Comparison of ENCODE assay signal across 29 cellular contexts in the genomic region with DNA sequence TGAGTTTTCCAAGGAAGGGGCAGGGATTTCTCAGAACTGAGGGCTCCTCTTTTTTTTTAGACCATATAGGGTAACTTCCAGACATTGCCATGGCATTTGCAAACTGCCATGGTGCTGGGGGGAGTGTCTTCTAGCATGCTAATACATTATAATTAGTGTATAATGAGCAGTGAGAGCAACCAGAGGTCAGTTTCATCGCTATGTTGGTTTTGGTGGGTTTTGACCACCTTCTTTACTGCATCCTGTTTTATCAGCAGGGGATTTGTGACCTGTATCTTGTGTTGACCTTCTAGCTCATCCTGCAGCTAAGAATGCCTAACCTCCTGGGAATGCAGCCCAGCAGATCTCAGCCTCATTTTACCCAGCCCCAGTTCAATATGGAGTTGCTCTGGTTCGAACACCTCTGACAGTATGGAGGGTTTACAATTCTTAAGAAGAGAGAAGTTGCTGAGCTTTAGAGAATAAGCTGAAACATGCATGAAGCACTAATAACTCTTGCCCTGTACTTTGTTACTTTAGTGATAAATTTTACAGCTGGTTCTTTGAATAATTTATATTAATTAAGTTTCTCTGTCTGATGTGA. TPM values are rescaled to one million over a fixed set of nuclear protein-coding genes. Genes with fewer than 3 reads are reported as not detected.
DNase-seq lines count a peak whose midpoint lies in the region; ATAC-seq, FAIRE-seq and TF ChIP-seq lines count a peak whose summit lies in the region.
"Had no signal": no experiment of that assay in that cellular context is flagged by ENCODE, and none has a peak within 500 bp of the region (broad histone marks: within the 10 kb centered on the region; RNA-seq: fewer than 3 reads in every experiment).

No MANE protein-coding gene starts in this region.

- no peak overlapping the region for H3K23ac ChIP-seq in H1 (ENCODE audit: insufficient read length)

- FAIRE-seq in H1 (lab: Jason Lieb, UNC) = no peak
- FAIRE-seq: G401.6, HTR-8/SVneo, pancreas had no signal

- no peak overlapping the region for H3K4me3 ChIP-seq in GM12865 (ENCODE audit: low read depth, low read length)
- H3K4me3 ChIP-seq in H1 (ENCODE audit: extremely low read depth in 1 of 4, insufficient read depth in 2 of 4, low read depth in 3 of 4, low read length in 4 of 4) = no peak overlapping the region
- H3K4me3 ChIP-seq: adrenal gland, pancreas, right atrium auricular region, tibial artery had no signal

- H3K27me3 Mint-ChIP-seq in stimulated activated naive B cell treated with anti-CD40 and anti-IgM and Interleukin-4, amounts not matched to agents 10 μg/mL and 1 μg/mL and 100 μg/mL, for 72 hours = no peaks in the 10 kb centered on the region
- H3K27me3 Mint-ChIP-seq: activated CD4-positive, alpha-beta memory T cell treated with anti-CD3 and anti-CD28 coated beads for 36 hours; brain; stimulated activated naive CD8-positive, alpha-beta T cell treated with anti-CD3 and anti-CD28 coated beads, Interleukin-15, Interleukin-2, amounts not matched to agents 100 ng/mL and 50 ng/mL, for 24 hours had no signal

- H3K27ac Mint-ChIP-seq in stimulated activated naive B cell treated with anti-CD40 and anti-IgM and Interleukin-4, amounts not matched to agents 10 μg/mL and 1 μg/mL and 100 μg/mL, for 72 hours = peak overlapping the region; percentile 87
- H3K27ac Mint-ChIP-seq: activated CD4-positive, alpha-beta memory T cell treated with anti-CD3 and anti-CD28 coated beads for 36 hours; immature natural killer cell; stimulated activated naive CD8-positive, alpha-beta T cell treated with anti-CD3 and anti-CD28 coated beads, Interleukin-15, Interleukin-2, amounts not matched to agents 100 ng/mL and 50 ng/mL, for 24 hours had no signal

- no peak for ATAC-seq in stimulated activated naive B cell treated with anti-CD40 and anti-IgM and Interleukin-4, amounts not matched to agents 10 μg/mL and 1 μg/mL and 100 μg/mL, for 72 hours (replicated peaks)
- ATAC-seq: esophagus mucosa, foreskin keratinocyte, SK-N-SH treated with all-trans-retinoic acid at 6 μM for 48 hours had no signal

- no peak overlapping the region for H3K56ac ChIP-seq in H1 (replicated peaks; ENCODE audit: insufficient read length, low read depth, low read length)

- no peak overlapping the region for H2BK20ac ChIP-seq in H1 (ENCODE audit: low read length)

- peak overlapping the region; percentile 61 for H3K4ac ChIP-seq in H1 (replicated peaks; ENCODE audit: insufficient read length, low read depth, low read length)

- DNase-seq in GM12865 (ENCODE audit: low read depth) (peak; percentile 70), MV-4-11 (lab: John Stamatoyannopoulos, UW) (peak; percentile 47), H1 (ENCODE audit: low read depth in 1 of 2, low spot score in 2 of 2) (no peak), NCI-H345 (lab: John Stamatoyannopoulos, UW) (no peak), LoVo (ENCODE audit: low spot score) (no peak), GM03348 (ENCODE audit: low spot score) (no peak)
- no peak for DNase-seq in stimulated activated naive B cell treated with anti-CD40 and anti-IgM and Interleukin-4, amounts not matched to agents 10 μg/mL and 1 μg/mL and 100 μg/mL, for 72 hours
- DNase-seq: activated CD4-positive, alpha-beta memory T cell treated with anti-CD3 and anti-CD28 coated beads for 36 hours; activated T-cell treated with anti-CD3 and anti-CD28 coated beads, Interleukin-2, amount 50 U/mL, for 1 hour; adrenal gland; foreskin keratinocyte; H7; immature natural killer cell; NCI-H1694; NCI-H2171; NCI-H526 treated with DMSO at 0.1 percent for 48 hours; nephron progenitor cell; pancreas; stimulated activated CD4-positive, alpha-beta T cell treated with anti-CD3 and anti-CD28 coated beads, Interleukin-4, amount 100 ng/mL, for 4 hours; tibial artery had no signal

- no peak for TF ChIP-seq EP300 in H1 (IDR thresholded peaks at IDR 0.05; ENCODE audit: borderline replicate concordance in 1 of 2, low read depth in 2 of 2, low read length in 2 of 2)

- peaks cover 28 to 33% of the 10 kb centered on the region in 2 donors for H3K4me1 Mint-ChIP-seq in stimulated activated naive B cell treated with anti-CD40 and anti-IgM and Interleukin-4, amounts not matched to agents 10 μg/mL and 1 μg/mL and 100 μg/mL, for 72 hours
- H3K4me1 Mint-ChIP-seq: immature natural killer cell had no signal

- no peak overlapping the region for H2BK120ac ChIP-seq in H1 (replicated peaks; ENCODE audit: low read depth, low read length)

- TF ChIP-seq RAD21 in H1 (IDR thresholded peaks at IDR 0.05 in 1 of 2, conservative IDR thresholded peaks at IDR 0.05 in 1 of 2; ENCODE audit: low read depth in 2 of 2, low read length in 2 of 2) = no peak

- H3K9me3 ChIP-seq in H1 (ENCODE audit: insufficient read depth in 2 of 2, low read depth in 1 of 2, low read length in 1 of 2) = no peaks in the 10 kb centered on the region
- H3K9me3 ChIP-seq: adrenal gland, pancreas, right atrium auricular region, tibial artery had no signal

- no peak overlapping the region for H2BK5ac ChIP-seq in H1 (ENCODE audit: low read depth, low read length)

- no peak overlapping the region for H4K5ac ChIP-seq in H1 (ENCODE audit: insufficient read length, low read depth, low read length)

- H4K91ac ChIP-seq in H1 (replicated peaks; ENCODE audit: insufficient read length, low read length) = no peak overlapping the region

- H3K79me1 ChIP-seq in H1 (ENCODE audit: low read depth, low read length) = no peaks in the 10 kb centered on the region

- POLR2A ChIA-PET in H1 (lab: Charles Lee; ENCODE audit: partially characterized antibody) = interaction anchor here (0.5 kb wide), 1 partner anchor 1227 kb away, joined by 3 read pairs; no protein-coding TSS in a partner anchor

- no peak overlapping the region for H2AFZ ChIP-seq in H1 (ENCODE audit: low read length)

- TF ChIP-seq CTCF in GM12865 (IDR thresholded peaks at IDR 0.05; ENCODE audit: insufficient read depth, low read depth, low read length, missing control alignments) = no peak
- TF ChIP-seq CTCF in H1 (IDR thresholded peaks at IDR 0.05; ENCODE audit: control extremely low read depth in 1 of 3, insufficient read depth in 1 of 3, low read depth in 1 of 3, low read length in 3 of 3) = no peak

- no peaks in the 10 kb centered on the region for H3K79me2 ChIP-seq in H1 (ENCODE audit: control insufficient read depth in 1 of 2, insufficient read depth in 2 of 2, low read length in 2 of 2)

- TF ChIP-seq POLR2A in H1 (IDR thresholded peaks at IDR 0.05; ENCODE audit: control extremely low read depth in 1 of 2, low read depth in 2 of 2, low read length in 2 of 2) = no peak

- CTCF ChIA-PET in H1 (lab: Charles Lee; ENCODE audit: partially characterized antibody) = interaction anchor here (0.6 to 0.8 kb wide), 2 partner anchors 46 to 58 kb away, joined by 3 read pairs; no protein-coding TSS in a partner anchor

- H3K9me3 Mint-ChIP-seq in stimulated activated naive B cell treated with anti-CD40 and anti-IgM and Interleukin-4, amounts not matched to agents 10 μg/mL and 1 μg/mL and 100 μg/mL, for 72 hours = no peaks in the 10 kb centered on the region
- H3K9me3 Mint-ChIP-seq: activated CD4-positive, alpha-beta memory T cell treated with anti-CD3 and anti-CD28 coated beads for 36 hours; brain; immature natural killer cell; nephron progenitor cell; stimulated activated naive CD8-positive, alpha-beta T cell treated with anti-CD3 and anti-CD28 coated beads, Interleukin-15, Interleukin-2, amounts not matched to agents 100 ng/mL and 50 ng/mL, for 24 hours had no signal

- H2BK15ac ChIP-seq in H1 (ENCODE audit: low read length) = no peak overlapping the region

- H3K14ac ChIP-seq in H1 (ENCODE audit: insufficient read length) = no peak overlapping the region

- WGBS in H1 (ENCODE audit: extremely low coverage in 1 of 2, insufficient coverage in 1 of 2, insufficient read length in 1 of 2, insufficient replicate concordance in 2 of 2, low coverage in 1 of 2, low lambda C conversion rate in 2 of 2, missing lambda C conversion rate in 1 of 2), 2 experiments = 98% methylated on average over 2 of the region's 2 CpGs; no CpG with 5 or more reads in 1 of the 2 experiments

- no peaks in the 10 kb centered on the region for H3K36me3 ChIP-seq in H1 (ENCODE audit: control insufficient read depth in 2 of 4, insufficient read depth in 4 of 4, low read length in 3 of 4)
- H3K36me3 ChIP-seq: adrenal gland, pancreas, right atrium auricular region, tibial artery had no signal

- no peak overlapping the region for H4K8ac ChIP-seq in H1 (ENCODE audit: extremely low read depth, insufficient read depth, low read length)

- peaks cover 2 to 7% (median 4%) of the 10 kb centered on the region in 4 experiments for H3K4me1 ChIP-seq in H1 (replicated peaks in 1 of 4; ENCODE audit: control insufficient read depth in 3 of 4, insufficient read depth in 4 of 4, low read length in 3 of 4)
- H3K4me1 ChIP-seq: foreskin keratinocyte, tibial artery had no signal

- H3K18ac ChIP-seq in H1 (ENCODE audit: extremely low read depth, low read length) = no peak overlapping the region

- no peak overlapping the region for H3K4me2 ChIP-seq in H1 (ENCODE audit: insufficient read depth in 1 of 2, low read depth in 2 of 2, low read length in 2 of 2)

- H3K27ac ChIP-seq in H1 (ENCODE audit: low read depth, low read length) = no peak overlapping the region
- H3K27ac ChIP-seq: foreskin keratinocyte, KMS-11, right atrium auricular region, tibial artery had no signal

- H3K4me3 Mint-ChIP-seq in stimulated activated naive B cell treated with anti-CD40 and anti-IgM and Interleukin-4, amounts not matched to agents 10 μg/mL and 1 μg/mL and 100 μg/mL, for 72 hours = no peak overlapping the region
- H3K4me3 Mint-ChIP-seq: activated CD4-positive, alpha-beta memory T cell treated with anti-CD3 and anti-CD28 coated beads for 36 hours; immature natural killer cell; stimulated activated naive CD8-positive, alpha-beta T cell treated with anti-CD3 and anti-CD28 coated beads, Interleukin-15, Interleukin-2, amounts not matched to agents 100 ng/mL and 50 ng/mL, for 24 hours had no signal

- no peak overlapping the region for H2AK5ac ChIP-seq in H1 (ENCODE audit: low read depth, low read length)

- H4K20me1 ChIP-seq in H1 (replicated peaks in 1 of 2; ENCODE audit: control insufficient read depth in 1 of 2, insufficient read depth in 2 of 2, low read length in 2 of 2) = no peaks in the 10 kb centered on the region

- no peaks in the 10 kb centered on the region; a peak in 2 of 7 replicates for H3K27me3 ChIP-seq in H1 (replicated peaks in 1 of 4; ENCODE audit: control insufficient read depth in 3 of 4, extremely low read depth in 1 of 4, insufficient read depth in 3 of 4, low read length in 3 of 4)
- H3K27me3 ChIP-seq: adrenal gland, foreskin keratinocyte, pancreas, right atrium auricular region, tibial artery had no signal

- no peaks in the 10 kb centered on the region for H3K36me3 Mint-ChIP-seq in stimulated activated naive B cell treated with anti-CD40 and anti-IgM and Interleukin-4, amounts not matched to agents 10 μg/mL and 1 μg/mL and 100 μg/mL, for 72 hours
- H3K36me3 Mint-ChIP-seq: activated CD4-positive, alpha-beta memory T cell treated with anti-CD3 and anti-CD28 coated beads for 36 hours; brain; immature natural killer cell had no signal

- H2BK12ac ChIP-seq in H1 (ENCODE audit: low read depth, low read length) = no peak overlapping the region

- no peak overlapping the region for H3K9ac ChIP-seq in H1 (replicated peaks in 1 of 4; ENCODE audit: extremely low read depth in 1 of 4, low read depth in 3 of 4, low read length in 3 of 4)
- H3K9ac ChIP-seq: KMS-11 had no signal

- no peaks in the 10 kb centered on the region for H3K23me2 ChIP-seq in H1 (ENCODE audit: low read depth, low read length)

RNA-seq across cellular contexts. Expression of a gene that starts 31.6 kb away (rescaled TPM):
- 1.8 and 2.0 TPM in 2 replicates for total RNA-seq in H1 (2021; fragmentation: NEBNext Ultra II Directional; extraction: Animal tissue kit (Norgen Biotek cat#: 25700))
- polyA plus RNA-seq in H1 (2011; rRNA removed) = 2.0 and 3.6 TPM in 2 replicates
- polyA plus RNA-seq in H1 (2011; cell fraction: cytosol; rRNA removed) = 3.3 TPM
- 4.8 TPM for polyA plus RNA-seq in H1 (2011; cell fraction: nucleus; rRNA removed)
- 1.4 to 4.3 TPM (median 1.9 TPM) in 4 replicates for polyA plus RNA-seq in H1 (2012, experiment 1 of 2)
- 0.51 TPM for polyA plus RNA-seq in H1 (2012, experiment 2 of 2)
- 3.7 TPM for polyA plus RNA-seq in H1 (2013, experiment 1 of 2)
- 3.3 TPM for polyA plus RNA-seq in H1 (2013, experiment 2 of 2)
- 2.5 and 5.5 TPM in 2 replicates for polyA minus RNA-seq in H1 (2011; rRNA and poly(A)+ RNA removed)
- polyA minus RNA-seq in H1 (2011; cell fraction: cytosol; rRNA and poly(A)+ RNA removed) = 2.0 TPM
- 2.4 TPM for polyA minus RNA-seq in H1 (2011; cell fraction: nucleus; rRNA and poly(A)+ RNA removed)
- total RNA-seq: chondrocyte had no signal
- polyA plus RNA-seq: immature natural killer cell had no signal

RNA-seq across cellular contexts. Expression of a gene that starts 53.9 kb away (rescaled TPM):
- not detected in 2 replicates for total RNA-seq in H1 (2021; fragmentation: NEBNext Ultra II Directional; extraction: Animal tissue kit (Norgen Biotek cat#: 25700))
- 0.11 TPM in 1 of 2 replicates, not detected in the other for polyA plus RNA-seq in H1 (2011; rRNA removed)
- polyA plus RNA-seq in H1 (2011; cell fraction: cytosol; rRNA removed) = 0.09 TPM
- not detected for polyA plus RNA-seq in H1 (2011; cell fraction: nucleus; rRNA removed)
- polyA plus RNA-seq in H1 (2012, experiment 1 of 2) = not detected in 4 replicates
- polyA plus RNA-seq in H1 (2012, experiment 2 of 2) = not detected
- not detected for polyA plus RNA-seq in H1 (2013, experiment 1 of 2)
- 0.06 TPM for polyA plus RNA-seq in H1 (2013, experiment 2 of 2)
- not detected in 2 replicates for polyA minus RNA-seq in H1 (2011; rRNA and poly(A)+ RNA removed)
- polyA minus RNA-seq in H1 (2011; cell fraction: cytosol; rRNA and poly(A)+ RNA removed) = not detected
- polyA minus RNA-seq in H1 (2011; cell fraction: nucleus; rRNA and poly(A)+ RNA removed) = not detected
- total RNA-seq: activated CD4-positive, alpha-beta memory T cell treated with anti-CD3 and anti-CD28 coated beads for 36 hours; chondrocyte; foreskin keratinocyte; H7; right atrium auricular region had no signal
- polyA plus RNA-seq: foreskin keratinocyte, immature natural killer cell had no signal

Comparison
In these comparisons a context has a peak if more than half of its experiments do, and no peak if none do; other contexts are left out.
1. DNase-seq: peak in GM12865 (single experiment) and MV-4-11 (single experiment); none in H1 (0 of 2), stimulated activated naive B cell treated with anti-CD40 and anti-IgM and Interleukin-4, amounts not matched to agents 10 μg/mL and 1 μg/mL and 100 μg/mL, for 72 hours (single experiment), NCI-H345 (single experiment), LoVo (single experiment) and GM03348 (single experiment).